8 cellular contexts compared by ENCODE assay signal in the genomic region with DNA sequence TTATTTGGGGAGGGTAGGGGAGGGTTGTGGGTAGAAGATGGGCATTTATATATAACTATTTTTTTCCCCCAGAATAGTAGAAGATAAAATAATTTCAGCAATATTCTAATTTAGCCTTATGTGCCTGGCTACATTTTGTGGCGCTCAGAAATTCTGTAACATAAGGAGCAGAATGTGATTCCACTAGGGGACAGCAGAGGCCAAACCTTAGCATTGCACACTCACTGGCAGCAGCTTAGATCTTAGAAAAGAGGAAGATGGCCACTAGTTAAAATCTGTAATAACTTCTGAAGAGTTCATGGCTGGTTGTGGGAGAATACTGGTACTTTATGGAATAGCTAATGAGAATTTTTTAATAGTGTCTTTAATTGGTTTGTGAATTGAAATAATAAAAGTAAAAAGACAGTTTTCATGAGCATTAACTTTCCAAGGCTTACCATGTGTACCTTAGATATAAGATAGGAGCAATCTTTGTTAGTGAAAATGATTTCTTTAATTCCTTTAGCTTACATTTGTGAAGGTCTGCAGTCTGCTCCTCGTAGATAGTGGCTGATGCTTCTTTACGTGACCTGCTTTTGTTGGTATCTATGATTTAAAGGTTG. TPM values are rescaled to one million over a fixed set of nuclear protein-coding genes. Genes with fewer than 3 reads are reported as not detected.
DNase-seq lines count a peak whose midpoint lies in the region; ATAC-seq and TF ChIP-seq lines count a peak whose summit lies in the region.

No MANE protein-coding gene starts in this region.

- H3K4me1 ChIP-seq in psoas muscle, result no peaks in the 10 kb centered on the region

- no peak overlapping the region for H3K4me3 Mint-ChIP-seq in activated naive CD4-positive, alpha-beta T cell treated with anti-CD3 and anti-CD28 coated beads, Interleukin-2, amount 10 ng/mL, durations not matched to agents 7 days and 5 days

- H3K4me3 ChIP-seq in psoas muscle, result no peak overlapping the region

- peaks cover 4 to 31% of the 10 kb centered on the region in 2 donors for H3K36me3 ChIP-seq in psoas muscle (ENCODE audit: insufficient read depth in 1 of 2, low read depth in 1 of 2)

- H3K27ac ChIP-seq in psoas muscle, result no peak overlapping the region

- TF ChIP-seq CTCF in psoas muscle (IDR thresholded peaks at IDR 0.05), result peak; percentile 89

- DNase-seq in ELF-1 (ENCODE audit: low read depth, low spot score) (peak; percentile 11), NCI-H82 (lab: John Stamatoyannopoulos, UW) (peak; percentile 54), Right ventricle myocardium superior (no peak), psoas muscle (peak in 1 of 2 donors; percentile 23)
- peak; percentile 66 for DNase-seq in activated naive CD4-positive, alpha-beta T cell treated with anti-CD3 and anti-CD28 coated beads, Interleukin-2, amount 10 ng/mL, durations not matched to agents 7 days and 5 days
- DNase-seq in effector CD4-positive, alpha-beta T cell, result no peak

- H3K36me3 Mint-ChIP-seq in activated naive CD4-positive, alpha-beta T cell treated with anti-CD3 and anti-CD28 coated beads, Interleukin-2, amount 10 ng/mL, durations not matched to agents 7 days and 5 days, result peaks cover 16% of the 10 kb centered on the region

- no peak overlapping the region for H3K27ac Mint-ChIP-seq in activated naive CD4-positive, alpha-beta T cell treated with anti-CD3 and anti-CD28 coated beads, Interleukin-2, amount 10 ng/mL, durations not matched to agents 7 days and 5 days

- intact Hi-C loops in Right ventricle myocardium superior (cut with DNase I), result loop anchor here (5.0 kb wide), 2 partner anchors 174 to 1169 kb away; no protein-coding TSS in a partner anchor
- intact Hi-C loops in psoas muscle (cut with DNase I), result loop anchor here (5.0 to 10.0 kb wide), 4 partner anchors 174 to 1237 kb away; no protein-coding TSS in a partner anchor

- no peaks in the 10 kb centered on the region for H3K27me3 Mint-ChIP-seq in activated naive CD4-positive, alpha-beta T cell treated with anti-CD3 and anti-CD28 coated beads, Interleukin-2, amount 10 ng/mL, durations not matched to agents 7 days and 5 days

- ATAC-seq in GM21360 (IDR thresholded peaks at IDR 0.05; ENCODE audit: unreplicated experiment), result peak; percentile 88
- ATAC-seq in HG03571 (IDR thresholded peaks at IDR 0.05; ENCODE audit: unreplicated experiment), result peak; percentile 71
- ATAC-seq in Right ventricle myocardium superior (ENCODE audit: poor library complexity), result peak; percentile 94
- ATAC-seq in psoas muscle, result peak; percentile 78 to 95 (median 82)

- no peaks in the 10 kb centered on the region for H3K4me1 Mint-ChIP-seq in activated naive CD4-positive, alpha-beta T cell treated with anti-CD3 and anti-CD28 coated beads, Interleukin-2, amount 10 ng/mL, durations not matched to agents 7 days and 5 days

- WGBS in psoas muscle, 3 donors, result 70 to 81% (median 73%) methylated on average over 3 of the region's 3 CpGs

- CTCF ChIA-PET in activated naive CD4-positive, alpha-beta T cell treated with anti-CD3 and anti-CD28 coated beads, Interleukin-2, amount 10 ng/mL, durations not matched to agents 7 days and 5 days (lab: Charles Lee), result interaction anchor here (0.6 to 2.9 kb wide), 16 partner anchors 11 to 1243 kb away, joined by 3 to 35 read pairs (median 3); no protein-coding TSS in a partner anchor

- no peaks in the 10 kb centered on the region for H3K9me3 Mint-ChIP-seq in activated naive CD4-positive, alpha-beta T cell treated with anti-CD3 and anti-CD28 coated beads, Interleukin-2, amount 10 ng/mL, durations not matched to agents 7 days and 5 days

- no peaks in the 10 kb centered on the region for H3K9me3 ChIP-seq in psoas muscle

- H3K27me3 ChIP-seq in psoas muscle (ENCODE audit: insufficient read depth in 3 of 3, low read length in 2 of 3), result no peaks in the 10 kb centered on the region

RNA-seq across cellular contexts. Expression of gene DDX10, which starts 33.1 kb away (rescaled TPM):
- total RNA-seq in Right ventricle myocardium superior (10.2 TPM), psoas muscle (10 to 100 TPM; 10.0 to 15.4 (median 11.9) TPM)
- polyA plus RNA-seq in psoas muscle, result 10 to 100 TPM; 10.6 to 18.0 (median 11.4) TPM

Comparison
In these comparisons a context has a peak if more than half of its experiments do, and no peak if none do; other contexts are left out.
1. DNase-seq: peak in ELF-1 (single experiment), NCI-H82 (single experiment) and activated naive CD4-positive, alpha-beta T cell treated with anti-CD3 and anti-CD28 coated beads, Interleukin-2, amount 10 ng/mL, durations not matched to agents 7 days and 5 days (single experiment); none in Right ventricle myocardium superior (single experiment) and effector CD4-positive, alpha-beta T cell (single experiment).
2. Peak in every context shown above with its lines, with median percentiles within 50 percentile points of each other: ATAC-seq.